Comparison of ENCODE assay signal across 8 cellular contexts in the genomic region with DNA sequence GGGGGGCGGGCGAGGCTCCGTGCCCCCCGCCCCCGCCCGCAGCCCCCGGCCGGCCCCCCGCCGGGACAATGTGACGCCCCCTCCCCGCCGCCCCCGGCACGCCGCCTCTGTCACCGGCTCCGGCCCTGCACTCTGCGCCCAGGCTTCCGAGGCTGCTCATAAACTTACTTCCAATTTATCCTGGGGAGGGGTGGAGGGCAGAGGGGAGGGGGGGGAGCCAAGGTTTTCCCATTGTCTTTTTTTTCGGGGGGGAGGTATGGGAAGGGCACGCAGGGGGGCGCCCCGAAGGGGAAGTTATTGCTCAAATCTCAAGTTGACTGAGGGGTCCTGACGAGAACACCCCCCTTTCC. TPM values are rescaled to one million over a fixed set of nuclear protein-coding genes. Genes with fewer than 3 reads are reported as not detected.
DNase-seq lines count a peak whose midpoint lies in the region; ATAC-seq, FAIRE-seq and TF ChIP-seq lines count a peak whose summit lies in the region.

No MANE protein-coding gene starts in this region.

- H3K36me3 ChIP-seq in pancreas: no peaks in the 10 kb centered on the region

- 2 to 3% methylated on average over 16 to 25 of the region's 25 CpGs for WGBS in pancreas, 2 donors

- H3K27me3 Mint-ChIP-seq in activated CD4-positive, alpha-beta T cell treated with anti-CD3 and anti-CD28 coated beads for 36 hours: no peaks in the 10 kb centered on the region
- no peaks in the 10 kb centered on the region for H3K27me3 Mint-ChIP-seq in activated CD4-positive, alpha-beta T cell treated with anti-CD3 and anti-CD28 coated beads, Interleukin-2, amount 10 ng/mL, durations not matched to agents 7 days and 5 days

- ATAC-seq in activated CD4-positive, alpha-beta T cell treated with anti-CD3 and anti-CD28 coated beads for 36 hours: no peak
- ATAC-seq in pancreas: peak in 2 of 4 donors; percentile 5 to 9
- ATAC-seq in GM21529 (IDR thresholded peaks at IDR 0.05; ENCODE audit: unreplicated experiment): no peak

- H3K9me3 ChIP-seq in pancreas: no peaks in the 10 kb centered on the region

- POLR2A ChIA-PET in activated CD4-positive, alpha-beta T cell treated with anti-CD3 and anti-CD28 coated beads for 36 hours (lab: Charles Lee): interaction anchor here (0.8 to 1.2 kb wide), 2 partner anchors 45 to 199 kb away, joined by 3 read pairs; no protein-coding TSS in a partner anchor
- POLR2A ChIA-PET in activated CD4-positive, alpha-beta T cell treated with anti-CD3 and anti-CD28 coated beads, Interleukin-2, amount 10 ng/mL, durations not matched to agents 7 days and 5 days (lab: Charles Lee): no interaction called here

- H3K27ac Mint-ChIP-seq in activated CD4-positive, alpha-beta T cell treated with anti-CD3 and anti-CD28 coated beads for 36 hours: peak overlapping the region; percentile 93
- peak overlapping the region; percentile 93 for H3K27ac Mint-ChIP-seq in activated CD4-positive, alpha-beta T cell treated with anti-CD3 and anti-CD28 coated beads, Interleukin-2, amount 10 ng/mL, durations not matched to agents 7 days and 5 days

- H3K4me1 Mint-ChIP-seq in activated CD4-positive, alpha-beta T cell treated with anti-CD3 and anti-CD28 coated beads for 36 hours: peaks cover 49% of the 10 kb centered on the region
- peaks cover 48% of the 10 kb centered on the region for H3K4me1 Mint-ChIP-seq in activated CD4-positive, alpha-beta T cell treated with anti-CD3 and anti-CD28 coated beads, Interleukin-2, amount 10 ng/mL, durations not matched to agents 7 days and 5 days

- CTCF ChIA-PET in activated CD4-positive, alpha-beta T cell treated with anti-CD3 and anti-CD28 coated beads for 36 hours (lab: Charles Lee): interaction anchor here (1.0 kb wide), 1 partner anchor 114 kb away, joined by 3 read pairs; no protein-coding TSS in a partner anchor
- CTCF ChIA-PET in activated CD4-positive, alpha-beta T cell treated with anti-CD3 and anti-CD28 coated beads, Interleukin-2, amount 10 ng/mL, durations not matched to agents 7 days and 5 days (lab: Charles Lee): no interaction called here

- no peaks in the 10 kb centered on the region for H3K9me3 Mint-ChIP-seq in activated CD4-positive, alpha-beta T cell treated with anti-CD3 and anti-CD28 coated beads for 36 hours (ENCODE audit: low read depth)
- no peaks in the 10 kb centered on the region for H3K9me3 Mint-ChIP-seq in activated CD4-positive, alpha-beta T cell treated with anti-CD3 and anti-CD28 coated beads, Interleukin-2, amount 10 ng/mL, durations not matched to agents 7 days and 5 days

- peak overlapping the region; percentile 81 for H3K4me3 Mint-ChIP-seq in activated CD4-positive, alpha-beta T cell treated with anti-CD3 and anti-CD28 coated beads for 36 hours
- peak overlapping the region; percentile 83 for H3K4me3 Mint-ChIP-seq in activated CD4-positive, alpha-beta T cell treated with anti-CD3 and anti-CD28 coated beads, Interleukin-2, amount 10 ng/mL, durations not matched to agents 7 days and 5 days

- no peak for FAIRE-seq in pancreas (lab: Jason Lieb, UNC)

- H3K27ac ChIP-seq in pancreas: peak overlapping the region in 3 of 4 donors; percentile 68 to 93 (median 91)

- no peaks in the 10 kb centered on the region for H3K27me3 ChIP-seq in pancreas

- H3K4me1 ChIP-seq in pancreas: peaks cover 0 to 32% (median 14%) of the 10 kb centered on the region in 3 donors

- TF ChIP-seq CTCF in fibroblast of the aortic adventitia (IDR thresholded peaks at IDR 0.05; ENCODE audit: insufficient read depth, low read length) (no peak), pancreas (IDR thresholded peaks at IDR 0.05) (no peak)

- H3K4me3 ChIP-seq in fibroblast of the aortic adventitia (ENCODE audit: low read depth, low read length): peak overlapping the region; percentile 80
- H3K4me3 ChIP-seq in pancreas: peak overlapping the region; percentile 35 to 73 (median 59)

- intact Hi-C loops in activated CD4-positive, alpha-beta T cell treated with anti-CD3 and anti-CD28 coated beads for 36 hours (cut with DNase I, micrococcal nuclease): loop anchor here (2.0 to 10.0 kb wide), 8 partner anchors 194 to 1884 kb away; a partner anchor contains a TSS
- intact Hi-C loops in pancreas (cut with DNase I): no loop called here

- H3K36me3 Mint-ChIP-seq in activated CD4-positive, alpha-beta T cell treated with anti-CD3 and anti-CD28 coated beads for 36 hours (ENCODE audit: low read depth): peaks cover 4% of the 10 kb centered on the region
- peaks cover 5% of the 10 kb centered on the region for H3K36me3 Mint-ChIP-seq in activated CD4-positive, alpha-beta T cell treated with anti-CD3 and anti-CD28 coated beads, Interleukin-2, amount 10 ng/mL, durations not matched to agents 7 days and 5 days (ENCODE audit: low read depth)

- peak; percentile 52 for DNase-seq in activated CD4-positive, alpha-beta T cell treated with anti-CD3 and anti-CD28 coated beads for 36 hours
- no peak for DNase-seq in activated CD4-positive, alpha-beta T cell treated with anti-CD3 and anti-CD28 coated beads for 1 hour
- peak; percentile 21 for DNase-seq in activated CD4-positive, alpha-beta T cell treated with anti-CD3 and anti-CD28 coated beads, Interleukin-2, amount 10 ng/mL, durations not matched to agents 7 days and 5 days
- DNase-seq in fibroblast of the aortic adventitia (ENCODE audit: low read depth): no peak
- DNase-seq in pancreas: peak; percentile 27 to 67 (median 46)
- DNase-seq in RPMI8226: no peak
- no peak for DNase-seq in SKM-1 (lab: John Stamatoyannopoulos, UW; ENCODE audit: unreplicated experiment)

RNA-seq across cellular contexts. Expression of a gene that starts 0.9 kb away (rescaled TPM):
- total RNA-seq in activated CD4-positive, alpha-beta T cell treated with anti-CD3 and anti-CD28 coated beads for 36 hours: 10 to 100 TPM; 42.6 to 61.8 TPM
- total RNA-seq in activated CD4-positive, alpha-beta T cell treated with anti-CD3 and anti-CD28 coated beads, Interleukin-2, amount 10 ng/mL, durations not matched to agents 7 days and 5 days: 10 to 100 TPM; 37.8 to 38.4 TPM
- total RNA-seq in fibroblast of the aortic adventitia (ENCODE audit: low replicate concordance) (22.5 and 24.0 TPM in 2 replicates), pancreas (10 to 100 TPM; 11.8 to 30.3 (median 14.9) TPM)
- polyA plus RNA-seq in pancreas: 10 to 100 TPM; 11.4 to 13.1 TPM

Comparison
In these comparisons a context has a peak if more than half of its experiments do, and no peak if none do; other contexts are left out.
1. DNase-seq: peak in activated CD4-positive, alpha-beta T cell treated with anti-CD3 and anti-CD28 coated beads for 36 hours (single experiment), activated CD4-positive, alpha-beta T cell treated with anti-CD3 and anti-CD28 coated beads, Interleukin-2, amount 10 ng/mL, durations not matched to agents 7 days and 5 days (single experiment) and pancreas (6 of 6); none in activated CD4-positive, alpha-beta T cell treated with anti-CD3 and anti-CD28 coated beads for 1 hour (single experiment), fibroblast of the aortic adventitia (single experiment), RPMI8226 (single experiment) and SKM-1 (single experiment).
2. intact Hi-C loops: an anchor here in activated CD4-positive, alpha-beta T cell treated with anti-CD3 and anti-CD28 coated beads for 36 hours (2.0 to 10.0 kb wide); none called in pancreas.